ENCODE assay signal across 11 cellular contexts in genomic region chr22:46828323-46829139, GRCh38.
DNase-seq lines count a peak whose midpoint lies in the region; ATAC-seq and TF ChIP-seq lines count a peak whose summit lies in the region.
"Had no signal": no experiment of that assay in that cellular context is flagged by ENCODE, and none has a peak within 500 bp of the region (broad histone marks: within the 10 kb centered on the region; RNA-seq: fewer than 3 reads in every experiment).

No MANE protein-coding gene starts in this region.

- H3K4me3 Mint-ChIP-seq in MCF 10A (ENCODE audit: unreplicated experiment), result peak overlapping the region; percentile 59
- no peak overlapping the region for H3K4me3 Mint-ChIP-seq in WTC11
- H3K4me3 Mint-ChIP-seq: activated naive CD4-positive, alpha-beta T cell treated with anti-CD3 and anti-CD28 coated beads, Interleukin-2, amount 50 U/mL, for 24 hours had no signal

- H3K4me3 ChIP-seq in mammary epithelial cell (replicated peaks in 1 of 3; ENCODE audit: insufficient read depth in 1 of 3, low read depth in 2 of 3, low read length in 3 of 3), result no peak overlapping the region
- H3K4me3 ChIP-seq: tibial nerve had no signal

- TF ChIP-seq CTCF in MCF 10A (IDR thresholded peaks at IDR 0.05; ENCODE audit: unreplicated experiment) (no peak), mammary epithelial cell (conservative IDR thresholded peaks at IDR 0.05 in 1 of 2, IDR thresholded peaks at IDR 0.05 in 1 of 2; ENCODE audit: extremely low read depth in 1 of 2, insufficient read depth in 1 of 2, low read depth in 1 of 2, low read length in 2 of 2) (no peak), WTC11 (IDR thresholded peaks at IDR 0.05) (no peak)

- H3K27me3 Mint-ChIP-seq in MCF 10A (ENCODE audit: insufficient read depth, unreplicated experiment), result no peaks in the 10 kb centered on the region
- no peaks in the 10 kb centered on the region for H3K27me3 Mint-ChIP-seq in WTC11 (ENCODE audit: low read depth)
- H3K27me3 Mint-ChIP-seq: activated naive CD4-positive, alpha-beta T cell treated with anti-CD3 and anti-CD28 coated beads, Interleukin-2, amount 50 U/mL, for 24 hours had no signal

- DNase-seq in MCF 10A (ENCODE audit: unreplicated experiment) (no peak), mammary epithelial cell (no peak), WTC11 (ENCODE audit: low spot score) (no peak), left colon (no peak)
- DNase-seq in stimulated activated CD8-positive, alpha-beta memory T cell treated with anti-CD3 and anti-CD28 coated beads, Interleukin-4, amount 100 ng/mL, for 48 hours, result no peak
- DNase-seq: NCI-H1694 treated with DMSO at 0.1 percent for 48 hours had no signal

- 98% methylated on average over 12 of the region's 12 CpGs for WGBS in mammary epithelial cell (ENCODE audit: low coverage, missing lambda C conversion rate)

- H3K79me2 ChIP-seq in mammary epithelial cell (ENCODE audit: insufficient read depth, low read length), result peaks cover 64% of the 10 kb centered on the region

- no peak overlapping the region for H3K9ac ChIP-seq in mammary epithelial cell (ENCODE audit: insufficient read depth, low read length)

- ATAC-seq in WTC11, result no peak
- ATAC-seq in left colon, result peak; percentile 20
- ATAC-seq in GM18873 (IDR thresholded peaks at IDR 0.05; ENCODE audit: low FRiP score, unreplicated experiment), result no peak
- no peak for ATAC-seq in HG02798 (IDR thresholded peaks at IDR 0.05; ENCODE audit: poor library complexity, unreplicated experiment)
- no peak for ATAC-seq in HG02642 (IDR thresholded peaks at IDR 0.05; ENCODE audit: poor library complexity, unreplicated experiment)

- H3K27ac Mint-ChIP-seq in MCF 10A (ENCODE audit: low read depth, unreplicated experiment) (peak overlapping the region; percentile 95), WTC11 (peak overlapping the region; percentile 84)

- H3K36me3 ChIP-seq in mammary epithelial cell (ENCODE audit: insufficient read depth, low read length), result no peaks in the 10 kb centered on the region

- no peaks in the 10 kb centered on the region for H4K20me1 ChIP-seq in mammary epithelial cell (ENCODE audit: insufficient read depth, low read length)

- in situ Hi-C loops in mammary epithelial cell (cut with MboI; ENCODE audit: low sequenced_read_pairs in 2 of 2), result loop anchor here in 1 of 2 donors (25.0 kb wide), 1 partner anchor 534 kb away; no protein-coding TSS in a partner anchor

- H3K9me3 ChIP-seq in mammary epithelial cell (replicated peaks; ENCODE audit: insufficient read depth, low read length), result no peaks in the 10 kb centered on the region
- H3K9me3 ChIP-seq: tibial nerve had no signal

- CTCF ChIA-PET in MCF 10A (lab: Yijun Ruan, JAX), result interaction anchor here (0.6 to 2.7 kb wide), 5 partner anchors 17 to 318 kb away, joined by 3 to 10 read pairs (median 4); no protein-coding TSS in a partner anchor
- CTCF ChIA-PET in mammary epithelial cell (lab: Charles Lee; ENCODE audit: low non-redundant PET), result no interaction called here
- CTCF ChIA-PET in WTC11 (lab: Charles Lee), result interaction anchor here (2.4 kb wide), 1 partner anchor 25 kb away, joined by 8 read pairs; no protein-coding TSS in a partner anchor

- H3K27me3 ChIP-seq in mammary epithelial cell (ENCODE audit: insufficient read depth, low read length), result no peaks in the 10 kb centered on the region
- H3K27me3 ChIP-seq: tibial nerve had no signal

- no TSS peak for BruUV-seq in MCF 10A (replicated peaks; lab: Mats Ljungman, UMichigan)
- BruUV-seq in mammary epithelial cell (replicated peaks; lab: Mats Ljungman, UMichigan), result no TSS peak

- H3K4me1 Mint-ChIP-seq in MCF 10A (ENCODE audit: insufficient read depth, unreplicated experiment), result peaks cover 41% of the 10 kb centered on the region
- H3K4me1 Mint-ChIP-seq in WTC11, result peaks cover 28% of the 10 kb centered on the region

- no peak overlapping the region for H3K4me2 ChIP-seq in mammary epithelial cell (ENCODE audit: insufficient read depth, low read depth, low read length)

- H3K27ac ChIP-seq in mammary epithelial cell (ENCODE audit: insufficient read depth, low read depth, low read length), result no peak overlapping the region
- H3K27ac ChIP-seq: tibial nerve had no signal

- no peak overlapping the region for H2AFZ ChIP-seq in mammary epithelial cell (ENCODE audit: low read depth, low read length)

- intact Hi-C loops in MCF 10A (cut with micrococcal nuclease) (loop anchor here (5.0 kb wide), 1 partner anchor 1009 kb away; no protein-coding TSS in a partner anchor), mammary epithelial cell (cut with micrococcal nuclease) (no loop called here), left colon (cut with DNase I, micrococcal nuclease) (no loop called here)

- POLR2A ChIA-PET in MCF 10A (lab: Yijun Ruan, JAX), result interaction anchor here (1.0 to 2.4 kb wide), 5 partner anchors 14 to 140 kb away, joined by 3 to 13 read pairs (median 4); partner anchors contain the start of gene TBC1D22A
- POLR2A ChIA-PET in WTC11 (lab: Charles Lee), result no interaction called here

- H3K4me1 ChIP-seq in mammary epithelial cell (ENCODE audit: insufficient read depth, low read length), result peaks cover 17% of the 10 kb centered on the region

- peaks cover 4% of the 10 kb centered on the region for H3K36me3 Mint-ChIP-seq in MCF 10A (ENCODE audit: insufficient read depth, unreplicated experiment)
- peaks cover 15% of the 10 kb centered on the region for H3K36me3 Mint-ChIP-seq in WTC11

- no peaks in the 10 kb centered on the region for H3K9me3 Mint-ChIP-seq in MCF 10A (ENCODE audit: unreplicated experiment)
- H3K9me3 Mint-ChIP-seq in WTC11, result peaks cover 3% of the 10 kb centered on the region; the same call in 1 of the 2 replicates
- H3K9me3 Mint-ChIP-seq: activated naive CD4-positive, alpha-beta T cell treated with anti-CD3 and anti-CD28 coated beads, Interleukin-2, amount 50 U/mL, for 24 hours had no signal

- dilution Hi-C loops in mammary epithelial cell (cut with HindIII; ENCODE audit: low sequenced_read_pairs), result no loop called here

TF ChIP-seq in WTC11, 78 proteins besides CTCF, POLR2A, EP300 and RAD21 (continues in another document):
- TF ChIP-seq ATF1 (CRISPR knock-in tag; IDR thresholded peaks at IDR 0.05), result no peak
- TF ChIP-seq ZNF281 (CRISPR knock-in tag; IDR thresholded peaks at IDR 0.05), result no peak
- TF ChIP-seq FOXP1 (CRISPR knock-in tag; IDR thresholded peaks at IDR 0.05; ENCODE audit: borderline replicate concordance), result no peak
- no peak for TF ChIP-seq CDX4 (CRISPR knock-in tag; IDR thresholded peaks at IDR 0.05; ENCODE audit: borderline replicate concordance)
- no peak for TF ChIP-seq NR2C2 (CRISPR knock-in tag; IDR thresholded peaks at IDR 0.05)
- no peak for TF ChIP-seq ELF4 (CRISPR knock-in tag; IDR thresholded peaks at IDR 0.05; ENCODE audit: low read depth)
- TF ChIP-seq GRHL2 (CRISPR knock-in tag; IDR thresholded peaks at IDR 0.05; ENCODE audit: insufficient replicate concordance, severe bottlenecking), result no peak
- TF ChIP-seq ZNF671 (CRISPR knock-in tag; IDR thresholded peaks at IDR 0.05), result no peak
- TF ChIP-seq ATF3 (CRISPR knock-in tag; conservative IDR thresholded peaks at IDR 0.05), result no peak
- TF ChIP-seq ZNF425 (CRISPR knock-in tag; conservative IDR thresholded peaks at IDR 0.05), result no peak
